ENCODE assay signal across 7 cellular contexts in genomic region chr4:25710637-25711036, GRCh38. TPM values are rescaled to one million over a fixed set of nuclear protein-coding genes. Genes with fewer than 3 reads are reported as not detected.
"Had no signal": no experiment of that assay in that cellular context is flagged by ENCODE, and none has a peak within 500 bp of the region (broad histone marks: within the 10 kb centered on the region; RNA-seq: fewer than 3 reads in every experiment).

No MANE protein-coding gene starts in this region.

- H3K9ac ChIP-seq: GM23248 had no signal

- H3K4me3 ChIP-seq: GM23248, K562 had no signal

- ATAC-seq: K562 had no signal

- H3K27ac ChIP-seq: GM23248 had no signal

- H2AFZ ChIP-seq: GM23248 had no signal

- H3K4me1 Mint-ChIP-seq: H9 had no signal

- H3K9me3 Mint-ChIP-seq: HFFc6 had no signal

- DNase-seq: GM23248, H9, HCEC 1CT, HFFc6, IMR-90 had no signal

- H3K4me3 Mint-ChIP-seq: H9, HFFc6 had no signal

- H3K27ac Mint-ChIP-seq: H9, HFFc6 had no signal

RNA-seq across cellular contexts. Expression of gene SLC34A2, which starts 55.0 kb away (rescaled TPM):
- total RNA-seq: GM23248, HFFc6, HT-29, IMR-90 had no signal
- polyA plus RNA-seq: GM23248, IMR-90, K562 had no signal
